In genomic region chr2:62663443-62663842, GRCh38 we compare ENCODE assay signal across 16 cellular contexts. TPM values are rescaled to one million over a fixed set of nuclear protein-coding genes. Genes with fewer than 3 reads are reported as not detected.
DNase-seq lines count a peak whose midpoint lies in the region; ATAC-seq and TF ChIP-seq lines count a peak whose summit lies in the region.
"Had no signal": no experiment of that assay in that cellular context is flagged by ENCODE, and none has a peak within 500 bp of the region (broad histone marks: within the 10 kb centered on the region; RNA-seq: fewer than 3 reads in every experiment).

No MANE protein-coding gene starts in this region.

- no peak overlapping the region for H3K27ac Mint-ChIP-seq in nephron progenitor cell
- H3K27ac Mint-ChIP-seq: naive thymus-derived CD8-positive, alpha-beta T cell; stimulated activated effector memory CD8-positive, alpha-beta T cell treated with anti-CD3 and anti-CD28 coated beads, Interleukin-12 subunit alpha, Interleukin-12 subunit beta, amount 100 ng/mL, for 72 hours had no signal

- H3K9me3 ChIP-seq in adipocyte (ENCODE audit: control insufficient read depth, low read length) = no peaks in the 10 kb centered on the region
- H3K9me3 ChIP-seq in cardiac muscle cell (ENCODE audit: low read depth) = no peaks in the 10 kb centered on the region
- H3K9me3 ChIP-seq: HAP-1 had no signal

- H3K27me3 Mint-ChIP-seq in nephron progenitor cell (ENCODE audit: low read depth, poor library complexity) = no peaks in the 10 kb centered on the region

- H3K36me3 Mint-ChIP-seq in nephron progenitor cell (ENCODE audit: low read depth) = no peaks in the 10 kb centered on the region
- H3K36me3 Mint-ChIP-seq: naive thymus-derived CD8-positive, alpha-beta T cell had no signal

- H3K27ac ChIP-seq in cardiac muscle cell (peak overlapping the region; percentile 71), rectal smooth muscle tissue (ENCODE audit: low read depth, low read length) (peak overlapping the region; percentile 57)
- H3K27ac ChIP-seq: C4-2B had no signal

- DNase-seq in AG10803 (ENCODE audit: low read depth) (peak; percentile 100), adipocyte (ENCODE audit: low read depth) (peak; percentile 96), cardiac muscle cell (ENCODE audit: low read depth in 1 of 2, low spot score in 1 of 2) (peak in 1 of 2 donors; percentile 83), germinal center (ENCODE audit: low spot score) (no peak), COLO829 (ENCODE audit: low spot score) (no peak), nephron progenitor cell (no peak)
- DNase-seq: activated CD4-positive, alpha-beta T cell treated with anti-CD3 and anti-CD28 coated beads for 48 hours; naive thymus-derived CD8-positive, alpha-beta T cell; NCI-H446 treated with DMSO at 0.1 percent for 48 hours; SHP77 treated with DMSO at 0.1 percent for 48 hours; stimulated activated CD4-positive, alpha-beta T cell treated with anti-CD3 and anti-CD28 coated beads, Interleukin-15, amount 100 ng/mL, for 24 hours had no signal

- no peak for ATAC-seq in HG02678 (IDR thresholded peaks at IDR 0.05; ENCODE audit: unreplicated experiment)
- ATAC-seq: naive thymus-derived CD8-positive, alpha-beta T cell; stimulated activated effector memory CD8-positive, alpha-beta T cell treated with anti-CD3 and anti-CD28 coated beads, Interleukin-12 subunit alpha, Interleukin-12 subunit beta, amount 100 ng/mL, for 72 hours had no signal

- TF ChIP-seq CTCF in AG10803 (conservative IDR thresholded peaks at IDR 0.05; ENCODE audit: low read length) = no peak
- no peak for TF ChIP-seq CTCF in cardiac muscle cell (IDR thresholded peaks at IDR 0.05; ENCODE audit: low read depth, low read length)
- no peak for TF ChIP-seq CTCF in nephron progenitor cell (IDR thresholded peaks at IDR 0.05)

- H3K4me3 ChIP-seq in AG10803 (ENCODE audit: low read length) = no peak overlapping the region
- H3K4me3 ChIP-seq in adipocyte (ENCODE audit: low read length) = peak overlapping the region; percentile 46
- no peak overlapping the region for H3K4me3 ChIP-seq in cardiac muscle cell
- no peak overlapping the region for H3K4me3 ChIP-seq in rectal smooth muscle tissue (ENCODE audit: low read length)
- H3K4me3 ChIP-seq: HAP-1 had no signal

- no peak overlapping the region for H3K4me3 Mint-ChIP-seq in nephron progenitor cell
- H3K4me3 Mint-ChIP-seq: naive thymus-derived CD8-positive, alpha-beta T cell; stimulated activated effector memory CD8-positive, alpha-beta T cell treated with anti-CD3 and anti-CD28 coated beads, Interleukin-12 subunit alpha, Interleukin-12 subunit beta, amount 100 ng/mL, for 72 hours had no signal

- no peaks in the 10 kb centered on the region for H3K27me3 ChIP-seq in adipocyte (replicated peaks; ENCODE audit: control insufficient read depth, insufficient read depth, low read length)
- H3K27me3 ChIP-seq in cardiac muscle cell = no peaks in the 10 kb centered on the region
- no peaks in the 10 kb centered on the region for H3K27me3 ChIP-seq in rectal smooth muscle tissue (ENCODE audit: control insufficient read depth, insufficient read depth, low read length)

- H3K4me1 ChIP-seq in adipocyte (ENCODE audit: control insufficient read depth, insufficient read depth, low read length) (peaks cover 78% of the 10 kb centered on the region), cardiac muscle cell (ENCODE audit: low read depth) (peaks cover 42% of the 10 kb centered on the region), rectal smooth muscle tissue (ENCODE audit: control insufficient read depth, insufficient read depth, low read length) (peaks cover 58% of the 10 kb centered on the region)

- H3K4me1 Mint-ChIP-seq in nephron progenitor cell = no peaks in the 10 kb centered on the region

- H3K9me3 Mint-ChIP-seq in nephron progenitor cell = no peaks in the 10 kb centered on the region
- H3K9me3 Mint-ChIP-seq: naive thymus-derived CD8-positive, alpha-beta T cell; stimulated activated effector memory CD8-positive, alpha-beta T cell treated with anti-CD3 and anti-CD28 coated beads, Interleukin-12 subunit alpha, Interleukin-12 subunit beta, amount 100 ng/mL, for 72 hours had no signal

- H3K36me3 ChIP-seq in adipocyte (ENCODE audit: control insufficient read depth, insufficient read depth, low read length, severe bottlenecking) (no peaks in the 10 kb centered on the region), cardiac muscle cell (no peaks in the 10 kb centered on the region), rectal smooth muscle tissue (ENCODE audit: control insufficient read depth, insufficient read depth, low read length) (no peaks in the 10 kb centered on the region)
- H3K36me3 ChIP-seq: HAP-1 had no signal

- H3K9ac ChIP-seq in adipocyte (ENCODE audit: low read length) (peak overlapping the region; percentile 79), rectal smooth muscle tissue (ENCODE audit: low read length) (no peak overlapping the region)

RNA-seq across cellular contexts. Expression of gene EHBP1, which starts 42.1 kb away (rescaled TPM):
- total RNA-seq in cardiac muscle cell = 18.7 and 30.8 TPM in 2 replicates
- polyA plus RNA-seq in cardiac muscle cell = 11.7 and 15.7 TPM in 2 replicates

Comparison
In these comparisons a context has a peak if more than half of its experiments do, and no peak if none do; other contexts are left out.
1. DNase-seq: peak in AG10803 (single experiment) and adipocyte (single experiment); none in germinal center (single experiment), COLO829 (single experiment) and nephron progenitor cell (single experiment).